ENCODE assay signal across 1 cellular context in genomic region chr11:71565263-71565662, GRCh38.
TF ChIP-seq lines count a peak whose summit lies in the region.

KRTAP5-10 (plus strand) TSS chr11:71565563; CDS start chr11:71565588, 25 bp downstream.

TF ChIP-seq in H1, 55 proteins besides CTCF, POLR2A, EP300 and RAD21 (continued from another document):
- TF ChIP-seq CHD7 (IDR thresholded peaks at IDR 0.05; ENCODE audit: insufficient replicate concordance, low read length) (no peak), YY1 (IDR thresholded peaks at IDR 0.05; ENCODE audit: low read depth, low read length) (no peak), GABPA (IDR thresholded peaks at IDR 0.05; ENCODE audit: borderline replicate concordance, insufficient read depth, low read length) (no peak), ASH2L (IDR thresholded peaks at IDR 0.05; ENCODE audit: low read length) (no peak), ATF2 (IDR thresholded peaks at IDR 0.05; ENCODE audit: low read length) (no peak), MAFK (IDR thresholded peaks at IDR 0.05; ENCODE audit: low read depth, low read length) (no peak), BACH1 (IDR thresholded peaks at IDR 0.05; ENCODE audit: low read length) (no peak), ZNF274 (IDR thresholded peaks at IDR 0.05; ENCODE audit: borderline replicate concordance, extremely low read depth, low read length) (no peak), ATF3 (IDR thresholded peaks at IDR 0.05; ENCODE audit: insufficient read depth, low read depth, low read length) (no peak), NANOG (IDR thresholded peaks at IDR 0.05; ENCODE audit: insufficient read depth, low read depth, low read length, poor library complexity, severe bottlenecking) (no peak), SP2 (IDR thresholded peaks at IDR 0.05; ENCODE audit: low read length) (no peak)
